8 cellular contexts compared by ENCODE assay signal in the genomic region with DNA sequence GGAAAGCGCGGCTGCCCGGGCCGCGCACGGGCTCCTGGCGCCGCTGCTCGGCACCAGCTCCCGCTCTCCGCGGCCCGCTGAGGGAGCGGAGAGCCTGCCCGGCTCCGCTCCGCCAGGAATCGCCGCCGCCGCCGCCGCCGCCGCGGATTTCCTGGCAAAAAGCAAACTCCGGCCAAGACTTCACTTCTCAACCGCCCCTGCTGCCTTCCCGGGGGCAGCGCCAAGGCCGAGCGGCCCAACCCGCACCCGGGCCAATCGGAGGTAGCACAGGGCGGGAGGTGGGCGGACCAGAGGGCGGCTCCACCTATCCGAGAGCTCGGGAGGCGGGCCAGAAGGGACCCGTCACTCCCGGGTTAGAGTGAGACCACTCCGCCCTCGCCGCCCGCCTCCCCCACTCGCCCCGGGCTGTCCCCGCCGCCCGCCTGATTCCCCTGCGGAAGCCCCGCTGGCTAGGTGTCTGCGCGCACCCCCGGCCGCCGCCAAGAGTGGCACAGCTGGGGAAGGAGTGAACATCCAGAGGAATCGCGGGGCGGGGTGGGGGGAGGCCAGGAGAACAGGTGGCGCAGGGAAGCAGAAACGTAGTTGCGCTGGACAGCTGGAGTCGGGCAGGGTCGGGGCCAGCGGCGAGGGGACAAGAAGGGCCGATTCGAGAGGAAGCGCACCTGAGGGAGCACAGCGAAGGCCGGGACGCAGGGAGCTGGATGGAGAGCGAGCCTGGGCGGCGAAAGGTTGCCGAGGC. TPM values are rescaled to one million over a fixed set of nuclear protein-coding genes. Genes with fewer than 3 reads are reported as not detected.
A peak's percentile ranks its signal among the peaks of the same experiment; 100 is the strongest.
DNase-seq lines count a peak whose midpoint lies in the region; ATAC-seq, FAIRE-seq and TF ChIP-seq lines count a peak whose summit lies in the region.

A gene (minus strand): TSS at position 153 of the 739 bp plus-strand sequence. CDS start 38,826 bp downstream, outside the sequence.

- peaks cover 24% of the 10 kb centered on the region for H3K36me3 Mint-ChIP-seq in T-cell

- no peak for TF ChIP-seq CTCF in upper lobe of right lung (IDR thresholded peaks at IDR 0.05)

- no peaks in the 10 kb centered on the region for H3K9me3 ChIP-seq in upper lobe of right lung

- H3K36me3 ChIP-seq in upper lobe of right lung = no peaks in the 10 kb centered on the region

- peak; percentile 97 for FAIRE-seq in GM12892 (lab: Jason Lieb, UNC)

- CTCF ChIA-PET in T-cell (lab: Charles Lee) = interaction anchor here (0.6 to 1.3 kb wide), 10 partner anchors 9 to 1991 kb away, joined by 3 to 6 read pairs (median 3); no protein-coding TSS in a partner anchor

- no peaks in the 10 kb centered on the region for H3K27me3 ChIP-seq in upper lobe of right lung

- H3K4me1 Mint-ChIP-seq in T-cell = peaks cover 62 to 68% (median 67%) of the 10 kb centered on the region in 3 donors

- peak within 1 kb of the TSS; percentile 92 for H3K4me3 ChIP-seq in upper lobe of right lung

- peak within 1 kb of the TSS; percentile 94 for H3K27ac ChIP-seq in upper lobe of right lung

- intact Hi-C loops in left cardiac atrium (cut with DNase I) = no loop called here
- intact Hi-C loops in posterior vena cava (cut with DNase I) = no loop called here
- intact Hi-C loops in upper lobe of right lung (cut with DNase I) = no loop called here

- peak; percentile 86 for DNase-seq in GM12892 (ENCODE audit: insufficient read length)
- DNase-seq in NCI-H146 (lab: John Stamatoyannopoulos, UW) = peak; percentile 98
- DNase-seq in T-cell = peak; percentile 86 to 98 (median 94)
- peak; percentile 95 for DNase-seq in amniotic epithelial cell (ENCODE audit: low read depth)
- peak; percentile 99 for DNase-seq in left cardiac atrium
- DNase-seq in posterior vena cava (ENCODE audit: low spot score) = peak; percentile 99
- peak; percentile 99 for DNase-seq in upper lobe of right lung

- POLR2A ChIA-PET in T-cell (lab: Charles Lee) = interaction anchor here (0.5 to 2.1 kb wide), 8 partner anchors 18 to 1097 kb away, joined by 3 to 10 read pairs (median 3); a partner anchor contains a TSS

- ATAC-seq in HG02840 (IDR thresholded peaks at IDR 0.05; ENCODE audit: low FRiP score, unreplicated experiment) = peak; percentile 92
- peak; percentile 83 to 86 (median 84) for ATAC-seq in T-cell (replicated peaks in 1 of 4)
- ATAC-seq in left cardiac atrium = peak; percentile 97 to 98
- ATAC-seq in upper lobe of right lung = peak; percentile 92

- H3K27me3 Mint-ChIP-seq in T-cell = no peaks in the 10 kb centered on the region

- peak within 1 kb of the TSS; percentile 91 to 94 (median 93) for H3K4me3 Mint-ChIP-seq in T-cell

- H3K4me1 ChIP-seq in upper lobe of right lung = peaks cover 28% of the 10 kb centered on the region

- no peaks in the 10 kb centered on the region for H3K9me3 Mint-ChIP-seq in T-cell

- TF ChIP-seq POLR2A in GM12892 (IDR thresholded peaks at IDR 0.05; ENCODE audit: low read depth, low read length) = no peak; the same call in 1 of the 2 replicates

- peak within 1 kb of the TSS; percentile 92 to 96 for H3K27ac Mint-ChIP-seq in T-cell

RNA-seq across cellular contexts. Expression of the gene that starts here (rescaled TPM):
- polyA plus RNA-seq in GM12892 (2012; ENCODE audit: missing spikeins) = 3.2 TPM
- total RNA-seq in T-cell (10 to 100 TPM in 2 of 5 donors, 1 to 10 TPM in 3; 5.0 to 11.8 (median 9.8) TPM), left cardiac atrium (1 to 10 TPM; 8.3 to 8.9 TPM), posterior vena cava (1 to 10 TPM; 4.9 to 7.6 TPM), upper lobe of right lung (35.3 TPM)

Comparison
In these comparisons a context has a peak if more than half of its experiments do, and no peak if none do; other contexts are left out.
1. Peak in every context shown above with its lines: DNase-seq, ATAC-seq, H3K4me3 ChIP-seq and H3K27ac ChIP-seq.